20 cellular contexts compared by ENCODE assay signal in the genomic region with DNA sequence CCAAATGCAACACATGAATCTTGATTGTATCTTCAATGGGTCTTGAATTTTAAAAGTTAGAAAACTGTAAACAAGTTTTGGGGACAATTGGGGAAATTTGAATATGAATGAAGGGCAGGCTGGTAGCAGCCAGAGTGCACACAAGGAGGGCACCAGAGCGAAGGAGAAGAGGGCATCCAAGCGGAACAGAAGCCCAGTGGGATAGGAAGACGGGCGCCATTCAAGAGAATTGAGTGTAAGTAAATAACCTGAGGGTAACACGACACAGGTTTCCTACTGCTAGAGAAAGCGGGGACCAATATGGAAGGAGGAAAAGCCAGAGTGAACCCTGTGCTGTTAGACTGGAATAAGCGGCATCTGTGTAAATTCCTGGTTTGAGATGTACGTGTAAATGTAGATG.
"Had no signal": no experiment of that assay in that cellular context is flagged by ENCODE, and none has a peak within 500 bp of the region (broad histone marks: within the 10 kb centered on the region; RNA-seq: fewer than 3 reads in every experiment).

No MANE protein-coding gene starts in this region.

- H3K27me3 ChIP-seq: brain microvascular endothelial cell, right atrium auricular region had no signal

- H3K4me3 ChIP-seq: left lung, right atrium auricular region had no signal

- H3K4me1 ChIP-seq: left lung, right atrium auricular region had no signal

- H3K36me3 ChIP-seq: brain microvascular endothelial cell, left lung, right atrium auricular region had no signal

- H3K9me3 ChIP-seq: left lung, right atrium auricular region had no signal

- H3K27ac ChIP-seq: brain microvascular endothelial cell, left lung, right atrium auricular region had no signal

- DNase-seq: activated CD4-positive, alpha-beta T cell treated with anti-CD3 and anti-CD28 coated beads, Interleukin-2, amount 10 ng/mL, durations not matched to agents 24 days and 14 days; activated CD8-positive, alpha-beta memory T cell treated with anti-CD3 and anti-CD28 coated beads, Interleukin-2, amount 50 U/mL, for 4 hours; activated CD8-positive, alpha-beta T cell treated with anti-CD3 and anti-CD28 coated beads, Interleukin-2, amount 10 ng/mL, durations not matched to agents 7 days and 5 days; activated effector memory CD4-positive, alpha-beta T cell treated with Interleukin-2 at 50 U/mL for 16 hours; activated naive CD4-positive, alpha-beta T cell treated with anti-CD3 and anti-CD28 coated beads, Interleukin-2, amount 10 ng/mL, durations not matched to agents 7 days and 5 days; activated naive CD8-positive, alpha-beta T cell treated with anti-CD3 and anti-CD28 coated beads, Interleukin-2, amount 50 U/mL, for 24 hours; activated T-cell treated with anti-CD3 and anti-CD28 coated beads, Interleukin-2, amount 50 U/mL, for 48 hours; brain microvascular endothelial cell; cortex of kidney; erythroblast; foreskin melanocyte; kidney; left lung; nephron progenitor cell; stimulated activated CD4-positive, alpha-beta T cell treated with anti-CD3 and anti-CD28 coated beads, Interleukin-12 subunit alpha, Interleukin-12 subunit beta, amount 100 ng/mL, for 4 hours; stimulated activated CD4-positive, alpha-beta T cell treated with anti-CD3 and anti-CD28 coated beads, Interleukin-1b, Interleukin-23, amount 100 ng/mL, for 48 hours; stimulated activated CD8-positive, alpha-beta memory T cell treated with anti-CD3 and anti-CD28 coated beads, Interleukin-4, amount 100 ng/mL, for 48 hours; stimulated activated naive CD4-positive, alpha-beta T cell; T-helper 9 cell had no signal

- ATAC-seq: activated CD8-positive, alpha-beta T cell treated with anti-CD3 and anti-CD28 coated beads, Interleukin-2, amount 10 ng/mL, durations not matched to agents 7 days and 5 days; activated naive CD8-positive, alpha-beta T cell treated with anti-CD3 and anti-CD28 coated beads, Interleukin-2, amount 50 U/mL, for 24 hours; left lung had no signal
